8 cellular contexts compared by ENCODE assay signal in the genomic region with DNA sequence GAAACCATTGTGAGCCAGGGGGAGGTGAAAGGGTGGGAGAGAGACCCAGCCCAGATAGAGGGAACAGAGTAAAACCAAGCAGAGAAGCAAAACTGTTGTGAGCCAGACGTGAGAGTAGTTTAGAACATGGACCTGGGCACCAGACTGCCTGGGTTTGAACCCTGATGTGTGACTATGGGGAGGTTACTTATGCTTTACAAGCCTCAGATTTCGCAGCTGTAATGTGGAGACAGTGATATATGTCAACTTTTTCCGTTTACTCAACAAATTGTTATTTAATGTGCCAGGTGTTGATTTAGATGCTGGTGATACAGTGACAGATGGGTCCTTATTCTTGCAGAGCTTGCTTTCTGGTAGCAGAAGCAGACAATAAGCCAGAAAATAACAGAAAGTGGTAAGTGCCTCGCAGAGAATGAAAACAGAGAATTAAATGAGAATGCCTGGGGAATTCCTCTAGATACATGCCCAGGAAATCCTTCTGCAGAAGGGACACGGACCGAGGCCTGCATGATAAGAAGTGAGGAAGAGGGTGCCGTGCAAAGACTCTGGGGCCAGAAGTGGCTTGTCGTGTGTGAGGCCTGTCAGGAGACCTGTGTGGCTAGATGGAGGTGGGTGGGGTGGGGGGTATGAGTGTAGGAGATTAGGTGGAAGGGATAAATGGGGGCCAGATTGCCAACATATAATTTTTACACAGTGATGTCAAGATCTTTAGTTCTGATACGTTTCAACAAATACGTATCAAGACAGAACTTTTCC. TPM values are rescaled to one million over a fixed set of nuclear protein-coding genes. Genes with fewer than 3 reads are reported as not detected.
DNase-seq lines count a peak whose midpoint lies in the region; ATAC-seq and TF ChIP-seq lines count a peak whose summit lies in the region.

No MANE protein-coding gene starts in this region.

- H3K27ac ChIP-seq in GM23338 (ENCODE audit: low read depth) (no peak overlapping the region), right cardiac atrium (ENCODE audit: low read length) (peak overlapping the region; percentile 62)

- no peaks in the 10 kb centered on the region for H3K36me3 Mint-ChIP-seq in GM23338 (ENCODE audit: low read depth)

- no peak overlapping the region for H2AFZ ChIP-seq in GM23338

- H3K4me1 ChIP-seq in GM23338 (ENCODE audit: insufficient read depth) (peaks cover 9% of the 10 kb centered on the region), right cardiac atrium (ENCODE audit: control insufficient read depth, insufficient read depth, low read length) (peaks cover 28% of the 10 kb centered on the region)

- H3K27me3 Mint-ChIP-seq in GM23338 (ENCODE audit: insufficient read depth, low read depth, poor library complexity) = no peaks in the 10 kb centered on the region

- no peak for TF ChIP-seq CTCF in GM23338 (conservative IDR thresholded peaks at IDR 0.05; ENCODE audit: low read depth in 2 of 2)

- H3K79me2 ChIP-seq in GM23338 (replicated peaks; ENCODE audit: insufficient read depth) = no peaks in the 10 kb centered on the region

- H3K27ac Mint-ChIP-seq in GM23338 = no peak overlapping the region

- no peak overlapping the region for H3K4me3 Mint-ChIP-seq in GM23338

- intact Hi-C loops in right cardiac atrium (cut with DNase I) = no loop called here

- H3K9me3 Mint-ChIP-seq in GM23338 = no peaks in the 10 kb centered on the region

- no peaks in the 10 kb centered on the region; the same call in 1 of the 2 replicates for H4K20me1 ChIP-seq in GM23338 (replicated peaks; ENCODE audit: insufficient read depth)

- H3K4me2 ChIP-seq in GM23338 = peak overlapping the region; percentile 51; the same call in 1 of the 2 replicates

- H3K4me3 ChIP-seq in GM23338 (no peak overlapping the region), right cardiac atrium (ENCODE audit: low read length) (no peak overlapping the region)

- DNase-seq in GM23338 (ENCODE audit: low spot score) (peak; percentile 22), NCI-H69 (lab: John Stamatoyannopoulos, UW) (peak; percentile 77), right cardiac atrium (no peak), GM19238 (ENCODE audit: insufficient read length, low spot score) (no peak), SKM-1 treated with dmso at 0.1 percent for 144 hours (lab: John Stamatoyannopoulos, UW; ENCODE audit: unreplicated experiment) (no peak), NCI-H2196 (lab: John Stamatoyannopoulos, UW; ENCODE audit: unreplicated experiment) (no peak), kidney glomerular epithelial cell (lab: John Stamatoyannopoulos, UW) (no peak)

- H3F3A ChIP-seq in GM23338 (replicated peaks; ENCODE audit: low read depth) = no peaks in the 10 kb centered on the region

- no peaks in the 10 kb centered on the region for H3K4me1 Mint-ChIP-seq in GM23338

- ATAC-seq in GM18861 (IDR thresholded peaks at IDR 0.05; ENCODE audit: unreplicated experiment) (peak; percentile 1), GM23338 (peak; percentile 29; the same call in 1 of the 3 replicates), right cardiac atrium (no peak)

- H3K27me3 ChIP-seq in GM23338 (ENCODE audit: insufficient read depth) (no peaks in the 10 kb centered on the region), right cardiac atrium (ENCODE audit: control insufficient read depth, insufficient read depth) (no peaks in the 10 kb centered on the region)

- H3K9me3 ChIP-seq in right cardiac atrium (ENCODE audit: control insufficient read depth, low read length) = no peaks in the 10 kb centered on the region

- H3K9me2 ChIP-seq in GM23338 (ENCODE audit: insufficient read depth) = no peaks in the 10 kb centered on the region

- no peaks in the 10 kb centered on the region for H3K36me3 ChIP-seq in GM23338 (ENCODE audit: insufficient read depth)

- WGBS in right cardiac atrium = 40% methylated on average over 10 of the region's 10 CpGs

TF ChIP-seq in GM23338, 12 proteins besides CTCF, POLR2A, EP300 and RAD21 (continues in another document):
- TF ChIP-seq EZH2 (IDR thresholded peaks at IDR 0.05; ENCODE audit: low read depth, unreplicated experiment) (no peak), CREB1 (CRISPR knock-in tag; IDR thresholded peaks at IDR 0.05; ENCODE audit: low read depth) (no peak), ZNF331 (CRISPR knock-in tag; IDR thresholded peaks at IDR 0.05; ENCODE audit: low read depth) (no peak), ZNF462 (CRISPR knock-in tag; IDR thresholded peaks at IDR 0.05) (no peak), NANOG (IDR thresholded peaks at IDR 0.05; ENCODE audit: borderline replicate concordance) (no peak), POLR2AphosphoS5 (IDR thresholded peaks at IDR 0.05; ENCODE audit: low read depth) (no peak), ZNF114 (CRISPR knock-in tag; IDR thresholded peaks at IDR 0.05) (no peak), EZH2phosphoT487 (IDR thresholded peaks at IDR 0.05; ENCODE audit: unreplicated experiment) (no peak), JUNB (IDR thresholded peaks at IDR 0.05; ENCODE audit: unreplicated experiment) (no peak), STAT1 (IDR thresholded peaks at IDR 0.05; ENCODE audit: unreplicated experiment) (no peak), ETS1 (IDR thresholded peaks at IDR 0.05) (no peak)

RNA-seq across cellular contexts. Expression of gene KAT2B, which starts 15.0 kb away (rescaled TPM):
- 1.7 and 4.4 TPM in 2 replicates for total RNA-seq in GM23338 (2014; rRNA removed; shearing (Covaris generic))
- polyA plus RNA-seq in GM23338 (2016; fragmentation: Nextera tagmentation; extraction: Ambion mirVana) (1.3 and 1.7 TPM in 2 replicates), right cardiac atrium (20.9 TPM)
- total RNA-seq in right cardiac atrium = 10 to 100 TPM; 58.2 to 71.5 (median 71.1) TPM

RNA-seq across cellular contexts. Expression of gene PP2D1, which starts 43.1 kb away (rescaled TPM):
- total RNA-seq in GM23338 (2014; rRNA removed; shearing (Covaris generic)) = not detected in 2 replicates
- polyA plus RNA-seq in GM23338 (2016; fragmentation: Nextera tagmentation; extraction: Ambion mirVana) (0.40 and 0.42 TPM in 2 replicates), right cardiac atrium (not detected)
- total RNA-seq in right cardiac atrium = not detected

Comparison
In these comparisons a context has a peak if more than half of its experiments do, and no peak if none do; other contexts are left out.
1. ATAC-seq: peak in GM18861 (single experiment) and GM23338 (single experiment); none in right cardiac atrium (0 of 2).
2. DNase-seq: peak in GM23338 (single experiment) and NCI-H69 (single experiment); none in right cardiac atrium (0 of 3), GM19238 (single experiment), SKM-1 treated with dmso at 0.1 percent for 144 hours (single experiment), NCI-H2196 (single experiment) and kidney glomerular epithelial cell (single experiment).
3. RNA of gene KAT2B, which starts 15.0 kb away (total RNA-seq): 58.2 to 71.5 TPM in right cardiac atrium; 1.7 to 4.4 TPM in GM23338; every median in the first group is over 10 times any median in the second.